ENCODE assay signal across 26 cellular contexts in the genomic region with DNA sequence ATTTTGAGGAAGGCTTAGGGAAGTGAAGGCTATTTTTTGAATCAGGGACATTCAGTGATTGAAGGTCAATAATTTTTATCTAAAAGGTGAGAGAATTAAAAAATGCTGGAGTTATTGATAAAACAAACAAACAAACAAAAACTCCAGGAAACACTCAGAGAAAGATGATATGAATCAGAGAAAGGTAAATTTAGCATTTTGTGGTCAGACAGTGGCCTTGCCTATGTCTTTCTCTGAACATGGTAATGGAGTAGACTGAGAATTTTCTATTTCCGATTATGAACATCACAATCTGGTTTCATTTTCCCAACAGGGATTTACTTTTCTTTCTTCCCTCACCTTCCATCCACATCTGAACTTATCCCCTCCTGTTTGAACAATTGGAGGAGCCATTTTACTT.
"Had no signal": no experiment of that assay in that cellular context is flagged by ENCODE, and none has a peak within 500 bp of the region (broad histone marks: within the 10 kb centered on the region; RNA-seq: fewer than 3 reads in every experiment).

No MANE protein-coding gene starts in this region.

- H3K27ac ChIP-seq: coronary artery, esophagus squamous epithelium, left lung, prostate gland, right atrium auricular region, stomach, thyroid gland, vagina had no signal

- H3K4me3 ChIP-seq: coronary artery, esophagus squamous epithelium, left lung, mucosa of descending colon, prostate gland, right atrium auricular region, stomach, thyroid gland, vagina had no signal

- H3K27me3 ChIP-seq: esophagus squamous epithelium, left lung, right atrium auricular region, stomach, thyroid gland, vagina had no signal

- H3K9me3 ChIP-seq: esophagus squamous epithelium, left lung, mucosa of descending colon, prostate gland, right atrium auricular region, stomach, thyroid gland, vagina had no signal

- DNase-seq: dermis blood vessel endothelial cell; effector memory CD8-positive, alpha-beta T cell; erythroblast; esophagus squamous epithelium; foreskin melanocyte; head of caudate nucleus; kidney; left cardiac atrium; left lung; mesenchymal stem cell; mucosa of descending colon; naive thymus-derived CD4-positive, alpha-beta T cell; nucleus accumbens; stimulated activated CD4-positive, alpha-beta T cell treated with anti-CD3 and anti-CD28 coated beads, Interleukin-2, amount 100 ng/mL, for 24 hours; stimulated activated CD4-positive, alpha-beta T cell treated with anti-CD3 and anti-CD28 coated beads, Interleukin-4, amount 100 ng/mL, for 24 hours; stimulated activated naive CD4-positive, alpha-beta T cell treated with Interleukin-2 at 50 U/mL for 16 hours; stomach; thyroid gland; trophoblast cell had no signal

- H3K4me1 ChIP-seq: esophagus squamous epithelium, prostate gland, right atrium auricular region, stomach, thyroid gland, vagina had no signal

- H3K36me3 ChIP-seq: esophagus squamous epithelium, left lung, prostate gland, right atrium auricular region, stomach, thyroid gland, vagina had no signal

- FAIRE-seq: endometrium, kidney had no signal

- ATAC-seq: effector memory CD8-positive, alpha-beta T cell; left cardiac atrium; left lung; mucosa of descending colon; naive thymus-derived CD4-positive, alpha-beta T cell; sciatic nerve; stimulated activated effector memory CD8-positive, alpha-beta T cell treated with anti-CD3 and anti-CD28 coated beads, Interleukin-12 subunit alpha, Interleukin-12 subunit beta, amount 100 ng/mL, for 72 hours had no signal
